6 cellular contexts compared by ENCODE assay signal in the genomic region with DNA sequence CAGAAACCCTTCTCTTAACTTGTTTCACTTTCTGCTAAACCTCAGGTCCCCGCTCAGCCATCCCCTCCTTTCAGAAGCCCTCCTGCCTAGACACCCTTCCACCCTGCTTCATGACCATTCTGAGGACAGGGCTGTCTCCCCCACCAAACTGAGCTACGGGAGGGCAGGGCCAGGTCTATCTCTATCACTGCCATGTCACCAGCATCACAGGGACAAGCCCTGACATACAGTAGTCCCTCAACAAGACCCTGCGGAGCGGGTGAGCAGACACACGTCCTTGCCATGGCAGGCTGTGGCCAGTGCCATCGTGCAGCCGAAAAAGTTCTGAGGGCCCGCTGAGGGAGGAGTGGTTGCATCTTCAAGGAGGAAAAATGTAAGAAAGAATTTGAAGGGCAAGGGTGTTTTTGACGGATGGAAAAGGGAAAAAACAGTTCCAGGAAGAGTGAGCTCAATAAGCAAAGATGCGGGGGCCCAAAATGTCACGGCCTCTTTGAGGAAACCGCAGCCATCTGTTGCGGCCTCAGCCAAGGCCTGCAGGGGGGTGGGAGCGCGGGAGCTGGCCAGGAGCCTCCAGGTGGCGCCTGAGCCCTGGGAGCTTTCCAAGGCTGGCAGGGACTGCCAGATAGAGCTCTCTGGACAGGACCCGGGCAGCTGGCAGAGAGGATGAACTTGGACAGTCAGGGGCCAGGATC. TPM values are rescaled to one million over a fixed set of nuclear protein-coding genes. Genes with fewer than 3 reads are reported as not detected.
DNase-seq lines count a peak whose midpoint lies in the region; ATAC-seq and TF ChIP-seq lines count a peak whose summit lies in the region.

No MANE protein-coding gene starts in this region.

- no peaks in the 10 kb centered on the region for H3K36me3 ChIP-seq in thymus (ENCODE audit: control insufficient read depth, insufficient read depth)

- H3K27me3 ChIP-seq in thymus (ENCODE audit: control insufficient read depth, insufficient read depth) = no peaks in the 10 kb centered on the region

- TF ChIP-seq CTCF in AG04449 (IDR thresholded peaks at IDR 0.05; ENCODE audit: insufficient read depth, low read length, missing control alignments) (peak; percentile 65), HFFc6 (IDR thresholded peaks at IDR 0.05) (peak; percentile 79)

- H3K4me1 Mint-ChIP-seq in HFFc6 (ENCODE audit: low read depth) (peaks cover 55% of the 10 kb centered on the region), T-helper 17 cell (peaks cover 36% of the 10 kb centered on the region)

- 6% methylated on average over 17 of the region's 17 CpGs for WGBS in thymus

- H3K4me3 ChIP-seq in AG04449 (ENCODE audit: low read depth, low read length) (no peak overlapping the region), thymus (ENCODE audit: low read length) (no peak overlapping the region)

- POLR2A ChIA-PET in AG04449 (lab: Yijun Ruan, JAX) = interaction anchor here (0.9 kb wide), 1 partner anchor 44 kb away, joined by 3 read pairs; the partner anchor contains the start of gene DACT3

- H3K27me3 Mint-ChIP-seq in HFFc6 (ENCODE audit: insufficient read depth) (no peaks in the 10 kb centered on the region; the same call in none of the 2 replicates), T-helper 17 cell (peaks cover 5% of the 10 kb centered on the region)

- H3K27ac ChIP-seq in thymus (ENCODE audit: low read depth) = peak overlapping the region; percentile 82

- CTCF ChIA-PET in AG04449 (lab: Yijun Ruan, JAX) = interaction anchor here (0.8 to 19.1 kb wide), 14 partner anchors 7 to 132 kb away, joined by 3 to 685 read pairs (median 4); partner anchors contain the start of genes DACT3 and PTGIR

- H3K36me3 Mint-ChIP-seq in HFFc6 (ENCODE audit: low read depth) (peaks cover 5% of the 10 kb centered on the region; the same call in 1 of the 2 replicates), T-helper 17 cell (ENCODE audit: low read depth) (peaks cover 3% of the 10 kb centered on the region)

- H3K4me3 Mint-ChIP-seq in HFFc6 (peak overlapping the region; percentile 31), T-helper 17 cell (peak overlapping the region; percentile 86)

- H3K9me3 Mint-ChIP-seq in HFFc6 = no peaks in the 10 kb centered on the region

- no peak for ATAC-seq in T-helper 17 cell
- ATAC-seq in HG02623 (IDR thresholded peaks at IDR 0.05; ENCODE audit: unreplicated experiment) = no peak

- H3K27ac Mint-ChIP-seq in HFFc6 (peak overlapping the region; percentile 55), T-helper 17 cell (peak overlapping the region; percentile 94)

- DNase-seq in AG04449 (ENCODE audit: low read depth, low spot score) (no peak), HFFc6 (peak; percentile 60), T-helper 17 cell (no peak), glomerular visceral epithelial cell (ENCODE audit: extremely low spot score) (peak; percentile 74)

- no peaks in the 10 kb centered on the region for H3K9me3 ChIP-seq in T-helper 17 cell (ENCODE audit: control insufficient read depth, low read length, poor library complexity, severe bottlenecking)
- H3K9me3 ChIP-seq in thymus (ENCODE audit: control insufficient read depth) = no peaks in the 10 kb centered on the region

- peaks cover 37% of the 10 kb centered on the region for H3K4me1 ChIP-seq in thymus (ENCODE audit: control insufficient read depth, insufficient read depth, low read length)

RNA-seq across cellular contexts. Expression of gene PTGIR, which starts 8.1 kb away (rescaled TPM):
- 10 to 100 TPM; 16.0 to 26.6 (median 17.9) TPM for total RNA-seq in HFFc6 (2021; fragmentation: NEBNext Ultra II Directional; extraction: Animal tissue kit (Norgen Biotek cat#: 25700))
- 10 to 100 TPM in 1 of 2 donors, under 1 TPM in 1; 0.70 to 12.5 TPM for total RNA-seq in T-helper 17 cell
- polyA plus RNA-seq in thymus = 7.8 TPM

RNA-seq across cellular contexts. Expression of gene CALM3, which starts 15.6 kb away (rescaled TPM):
- total RNA-seq in HFFc6 (2021; fragmentation: NEBNext Ultra II Directional; extraction: Animal tissue kit (Norgen Biotek cat#: 25700)) = 100 to 1,000 TPM; 445 to 561 (median 538) TPM
- total RNA-seq in T-helper 17 cell = 100 to 1,000 TPM; 160 to 236 TPM
- 167 TPM for polyA plus RNA-seq in thymus

RNA-seq across cellular contexts. Expression of gene GNG8, which starts 19.2 kb away (rescaled TPM):
- total RNA-seq in HFFc6 (2021; fragmentation: NEBNext Ultra II Directional; extraction: Animal tissue kit (Norgen Biotek cat#: 25700)) = not detected
- total RNA-seq in T-helper 17 cell = not detected
- not detected for polyA plus RNA-seq in thymus

RNA-seq across cellular contexts. Expression of gene DACT3, which starts 44.2 kb away (rescaled TPM):
- total RNA-seq in HFFc6 (2021; fragmentation: NEBNext Ultra II Directional; extraction: Animal tissue kit (Norgen Biotek cat#: 25700)) = 10 to 100 TPM; 12.6 to 17.2 (median 15.5) TPM
- not detected for total RNA-seq in T-helper 17 cell
- polyA plus RNA-seq in thymus = 3.4 TPM

Comparison
In these comparisons a context has a peak if more than half of its experiments do, and no peak if none do; other contexts are left out.
1. DNase-seq: peak in HFFc6 (single experiment) and glomerular visceral epithelial cell (single experiment); none in AG04449 (single experiment) and T-helper 17 cell (0 of 3).